ENCODE assay signal across 8 cellular contexts in genomic region chr17:7240375-7240774, GRCh38. TPM values are rescaled to one million over a fixed set of nuclear protein-coding genes. Genes with fewer than 3 reads are reported as not detected.
DNase-seq lines count a peak whose midpoint lies in the region; ATAC-seq and TF ChIP-seq lines count a peak whose summit lies in the region.

No MANE protein-coding gene starts in this region.

- no peak overlapping the region for H3K27ac ChIP-seq in CD8-positive, alpha-beta memory T cell (ENCODE audit: low read depth, low read length)
- peak overlapping the region in 54 of 59 donors; percentile 41 to 100 (median 99) for H3K27ac ChIP-seq in dorsolateral prefrontal cortex
- H3K27ac ChIP-seq in neutrophil = peak overlapping the region; percentile 99

- H3K27me3 Mint-ChIP-seq in CD8-positive, alpha-beta memory T cell = peaks cover 0 to 11% of the 10 kb centered on the region in 2 donors

- peak overlapping the region; percentile 93 for H3K9ac ChIP-seq in NT2/D1 (ENCODE audit: insufficient read length, low read depth)

- POLR2A ChIA-PET in CD8-positive, alpha-beta memory T cell (lab: Charles Lee) = interaction anchor here (0.7 to 4.3 kb wide), 4 partner anchors 11 to 343 kb away, joined by 3 to 31 read pairs (median 10); partner anchors contain the start of genes ACADVL, CTDNEP1, DLG4 and ELP5

- H3K9me3 ChIP-seq in CD8-positive, alpha-beta memory T cell (ENCODE audit: low read length) = no peaks in the 10 kb centered on the region
- no peaks in the 10 kb centered on the region for H3K9me3 ChIP-seq in NT2/D1 (ENCODE audit: insufficient read depth, low read length)
- H3K9me3 ChIP-seq in neutrophil = no peaks in the 10 kb centered on the region

- peaks cover 42 to 57% (median 47%) of the 10 kb centered on the region in 3 donors for H3K4me1 Mint-ChIP-seq in CD8-positive, alpha-beta memory T cell

- ATAC-seq in GM18519 (IDR thresholded peaks at IDR 0.05; ENCODE audit: low FRiP score, unreplicated experiment) (no peak), HG02852 (IDR thresholded peaks at IDR 0.05; ENCODE audit: unreplicated experiment) (no peak)

- peaks cover 26% of the 10 kb centered on the region for H3K36me3 ChIP-seq in CD8-positive, alpha-beta memory T cell (ENCODE audit: insufficient read depth, low read length)
- H3K36me3 ChIP-seq in NT2/D1 (ENCODE audit: insufficient read depth, insufficient read length, low read length) = peaks cover 46% of the 10 kb centered on the region
- H3K36me3 ChIP-seq in neutrophil = peaks cover 54% of the 10 kb centered on the region

- DNase-seq in CD8-positive, alpha-beta memory T cell = no peak
- DNase-seq in NT2/D1 (ENCODE audit: low read depth, low spot score) (no peak), dorsolateral prefrontal cortex (no peak), amniotic stem cell (lab: John Stamatoyannopoulos, UW) (no peak), dermis blood vessel endothelial cell (no peak)

- no peaks in the 10 kb centered on the region for H3K27me3 ChIP-seq in CD8-positive, alpha-beta memory T cell (ENCODE audit: insufficient read depth, low read length, poor library complexity, severe bottlenecking)
- no peaks in the 10 kb centered on the region for H3K27me3 ChIP-seq in NT2/D1 (ENCODE audit: insufficient read depth, insufficient read length)
- H3K27me3 ChIP-seq in dorsolateral prefrontal cortex = no peaks in the 10 kb centered on the region
- H3K27me3 ChIP-seq in neutrophil = no peaks in the 10 kb centered on the region

- intact Hi-C loops in dorsolateral prefrontal cortex (cut with DNase I) = loop anchor here (10.0 kb wide), 2 partner anchors 324 to 334 kb away; partner anchors contain the start of genes CD68 (in 1 of the 2) and SENP3 (in 1 of the 2)

- peaks cover 0 to 73% (median 23%) of the 10 kb centered on the region in 3 donors for H3K36me3 Mint-ChIP-seq in CD8-positive, alpha-beta memory T cell

- no peak overlapping the region for H3K4me3 ChIP-seq in CD8-positive, alpha-beta memory T cell (ENCODE audit: low read length)
- H3K4me3 ChIP-seq in NT2/D1 (ENCODE audit: insufficient read length, low read depth) (no peak overlapping the region), dorsolateral prefrontal cortex (peak overlapping the region in 58 of 59 donors; percentile 36 to 100 (median 96)), neutrophil (ENCODE audit: low read depth in 1 of 2, low read length in 1 of 2) (peak overlapping the region; percentile 84 to 98)

- peak overlapping the region; percentile 93 to 99 (median 96) for H3K4me3 Mint-ChIP-seq in CD8-positive, alpha-beta memory T cell

- H3K27ac Mint-ChIP-seq in CD8-positive, alpha-beta memory T cell = peak overlapping the region in 7 of 8 donors; percentile 88 to 100 (median 99)

- peaks cover 35% of the 10 kb centered on the region for H3K4me1 ChIP-seq in CD8-positive, alpha-beta memory T cell (ENCODE audit: insufficient read depth, low read length)
- H3K4me1 ChIP-seq in NT2/D1 (ENCODE audit: insufficient read depth, insufficient read length) (peaks cover 9% of the 10 kb centered on the region), neutrophil (ENCODE audit: control insufficient read depth in 1 of 2, insufficient read depth in 1 of 2, low read depth in 1 of 2, low read length in 1 of 2) (peaks cover 48 to 54% of the 10 kb centered on the region in 2 experiments)

- no peak for TF ChIP-seq CTCF in dorsolateral prefrontal cortex (IDR thresholded peaks at IDR 0.05 in 54 of 56, conservative IDR thresholded peaks at IDR 0.05 in 2 of 56; ENCODE audit: low read depth in 1 of 56, partially characterized antibody in 56 of 56)
- TF ChIP-seq CTCF in neutrophil (IDR thresholded peaks at IDR 0.05) = no peak

- H3K9me3 Mint-ChIP-seq in CD8-positive, alpha-beta memory T cell = peaks cover 0 to 3% (median 0%) of the 10 kb centered on the region in 5 donors

- CTCF ChIA-PET in CD8-positive, alpha-beta memory T cell (lab: Charles Lee) = interaction anchor here (1.2 to 2.6 kb wide), 2 partner anchors 9 to 20 kb away, joined by 5 to 13 read pairs; partner anchors contain the start of genes ACADVL and DLG4

RNA-seq across cellular contexts. Expression of gene PHF23, which starts 1.1 kb away (rescaled TPM):
- total RNA-seq in CD8-positive, alpha-beta memory T cell = 10 to 100 TPM; 48.0 to 51.9 TPM
- 25.8 TPM for polyA plus RNA-seq in CD8-positive, alpha-beta memory T cell
- total RNA-seq in dorsolateral prefrontal cortex (10 to 100 TPM; 21.3 to 54.1 (median 37.2) TPM), dermis blood vessel endothelial cell (41.4 and 42.8 TPM in 2 replicates)

RNA-seq across cellular contexts. Expression of gene GABARAP, which starts 1.9 kb away (rescaled TPM):
- total RNA-seq in CD8-positive, alpha-beta memory T cell = 100 to 1,000 TPM; 156 to 165 TPM
- polyA plus RNA-seq in CD8-positive, alpha-beta memory T cell = 914 TPM
- total RNA-seq in dorsolateral prefrontal cortex (100 to 1,000 TPM; 350 to 533 (median 438) TPM), dermis blood vessel endothelial cell (148 and 196 TPM in 2 replicates)

RNA-seq across cellular contexts. Expression of gene DVL2, which starts 6.1 kb away (rescaled TPM):
- 10 to 100 TPM; 61.8 to 65.5 TPM for total RNA-seq in CD8-positive, alpha-beta memory T cell
- polyA plus RNA-seq in CD8-positive, alpha-beta memory T cell = 24.0 TPM
- total RNA-seq in dorsolateral prefrontal cortex (10 to 100 TPM; 31.9 to 83.9 (median 51.7) TPM), dermis blood vessel endothelial cell (32.8 and 45.7 TPM in 2 replicates)

RNA-seq across cellular contexts. Expression of gene CTDNEP1, which starts 11.2 kb away (rescaled TPM):
- 100 to 1,000 TPM; 224 to 240 TPM for total RNA-seq in CD8-positive, alpha-beta memory T cell
- polyA plus RNA-seq in CD8-positive, alpha-beta memory T cell = 57.1 TPM
- total RNA-seq in dorsolateral prefrontal cortex (100 to 1,000 TPM in 47 of 120 experiments, 10 to 100 TPM in 73; 77.6 to 126 (median 98.2) TPM), dermis blood vessel endothelial cell (25.2 and 56.5 TPM in 2 replicates)

RNA-seq across cellular contexts. Expression of gene ELP5, which starts 11.6 kb away (rescaled TPM):
- total RNA-seq in CD8-positive, alpha-beta memory T cell = 100 to 1,000 TPM; 106 to 111 TPM
- polyA plus RNA-seq in CD8-positive, alpha-beta memory T cell = 84.8 TPM
- total RNA-seq in dorsolateral prefrontal cortex = 10 to 100 TPM; 25.8 to 51.7 (median 36.8) TPM
- 33.0 and 52.2 TPM in 2 replicates for total RNA-seq in dermis blood vessel endothelial cell

Comparison
In these comparisons a context has a peak if more than half of its experiments do, and no peak if none do; other contexts are left out.
1. H3K4me3 ChIP-seq: peak in dorsolateral prefrontal cortex (58 of 59) and neutrophil (2 of 2); none in CD8-positive, alpha-beta memory T cell (single experiment) and NT2/D1 (single experiment).